18 cellular contexts compared by ENCODE assay signal in genomic region chr2:10150436-10150835, GRCh38. TPM values are rescaled to one million over a fixed set of nuclear protein-coding genes. Genes with fewer than 3 reads are reported as not detected.
DNase-seq lines count a peak whose midpoint lies in the region; ATAC-seq and TF ChIP-seq lines count a peak whose summit lies in the region.
"Had no signal": no experiment of that assay in that cellular context is flagged by ENCODE, and none has a peak within 500 bp of the region (broad histone marks: within the 10 kb centered on the region; RNA-seq: fewer than 3 reads in every experiment).

No MANE protein-coding gene starts in this region.

- H3K27ac ChIP-seq in transverse colon: peak overlapping the region in 3 of 4 donors; percentile 29 to 49 (median 38)
- H3K27ac ChIP-seq: RWPE1 had no signal

- no peak for DNase-seq in activated CD4-positive, alpha-beta T cell treated with anti-CD3 and anti-CD28 coated beads for 36 hours
- no peak for DNase-seq in activated CD4-positive, alpha-beta T cell treated with anti-CD3 and anti-CD28 coated beads for 4 hours
- DNase-seq in natural killer cell (no peak), transverse colon (no peak), osteocyte (ENCODE audit: extremely low spot score, unreplicated experiment) (no peak), NCI-H2196 (lab: John Stamatoyannopoulos, UW; ENCODE audit: unreplicated experiment) (no peak)
- DNase-seq in natural killer cell treated with Interleukin-12 subunit alpha and Interleukin-12 subunit beta and Interleukin-15 and Interleukin-18, amount 100 ng/mL, for 72 hours (ENCODE audit: low spot score): no peak
- no peak for DNase-seq in central memory CD8-positive, alpha-beta T cell (ENCODE audit: low spot score in 2 of 2)
- DNase-seq: 8988T, COR-L47, DMS 273 treated with DMSO at 0.1 percent for 48 hours, H9, NCI-H1436, NCI-H1930, NCI-H526, PC-3 had no signal

- H3K27me3 ChIP-seq in transverse colon: no peaks in the 10 kb centered on the region

- CTCF ChIA-PET in activated CD4-positive, alpha-beta T cell treated with anti-CD3 and anti-CD28 coated beads for 36 hours (lab: Charles Lee): no interaction called here

- no peaks in the 10 kb centered on the region for H3K9me3 Mint-ChIP-seq in activated CD4-positive, alpha-beta T cell treated with anti-CD3 and anti-CD28 coated beads for 36 hours (ENCODE audit: low read depth)
- H3K9me3 Mint-ChIP-seq in natural killer cell: no peaks in the 10 kb centered on the region
- no peaks in the 10 kb centered on the region for H3K9me3 Mint-ChIP-seq in natural killer cell treated with Interleukin-12 subunit alpha and Interleukin-12 subunit beta and Interleukin-15 and Interleukin-18, amount 100 ng/mL, for 72 hours
- no peaks in the 10 kb centered on the region for H3K9me3 Mint-ChIP-seq in central memory CD8-positive, alpha-beta T cell
- H3K9me3 Mint-ChIP-seq in osteocyte (ENCODE audit: unreplicated experiment): no peaks in the 10 kb centered on the region
- H3K9me3 Mint-ChIP-seq: H9 had no signal

- intact Hi-C loops in activated CD4-positive, alpha-beta T cell treated with anti-CD3 and anti-CD28 coated beads for 36 hours (cut with DNase I, micrococcal nuclease): no loop called here
- intact Hi-C loops in natural killer cell (cut with micrococcal nuclease) (no loop called here), transverse colon (cut with DNase I; ENCODE audit: low total_unique reads) (no loop called here)

- H3K9me3 ChIP-seq in transverse colon: no peaks in the 10 kb centered on the region

- no peaks in the 10 kb centered on the region for H3K4me1 ChIP-seq in transverse colon

- 52 to 61% methylated on average over 4 to 5 of the region's 5 CpGs for WGBS in transverse colon (ENCODE audit: low coverage in 1 of 2), 2 donors

- in situ Hi-C loops in transverse colon (cut with MboI; ENCODE audit: low pct_ligation_motif_present in 1 of 4, low pct_unique_long_range_greater_than_20kb in 1 of 4, low sequenced_read_pairs in 3 of 4): no loop called here

- no peak overlapping the region for H3K4me3 ChIP-seq in transverse colon

- peak overlapping the region; percentile 38 for H3K27ac Mint-ChIP-seq in activated CD4-positive, alpha-beta T cell treated with anti-CD3 and anti-CD28 coated beads for 36 hours
- H3K27ac Mint-ChIP-seq in natural killer cell: peak overlapping the region; percentile 27 to 65
- H3K27ac Mint-ChIP-seq in natural killer cell treated with Interleukin-12 subunit alpha and Interleukin-12 subunit beta and Interleukin-15 and Interleukin-18, amount 100 ng/mL, for 72 hours: peak overlapping the region in 1 of 2 donors; percentile 40
- H3K27ac Mint-ChIP-seq in central memory CD8-positive, alpha-beta T cell (ENCODE audit: low read depth): no peak overlapping the region
- H3K27ac Mint-ChIP-seq in osteocyte (ENCODE audit: unreplicated experiment): no peak overlapping the region
- H3K27ac Mint-ChIP-seq: H9 had no signal

- no peak for ATAC-seq in activated CD4-positive, alpha-beta T cell treated with anti-CD3 and anti-CD28 coated beads for 36 hours
- peak in 2 of 3 donors; percentile 44 to 78 for ATAC-seq in natural killer cell
- no peak for ATAC-seq in natural killer cell treated with Interleukin-12 subunit alpha and Interleukin-12 subunit beta and Interleukin-15 and Interleukin-18, amount 100 ng/mL, for 72 hours
- peak; percentile 40 for ATAC-seq in central memory CD8-positive, alpha-beta T cell (replicated peaks; ENCODE audit: extremely low read depth, poor library complexity, severe bottlenecking)
- ATAC-seq: PC-3 had no signal

- TF ChIP-seq EP300 in transverse colon (IDR thresholded peaks at IDR 0.05; ENCODE audit: low read depth): no peak

- H3K4me1 Mint-ChIP-seq in activated CD4-positive, alpha-beta T cell treated with anti-CD3 and anti-CD28 coated beads for 36 hours: peaks cover 9% of the 10 kb centered on the region
- H3K4me1 Mint-ChIP-seq in natural killer cell: peaks cover 8% of the 10 kb centered on the region in 2 donors
- H3K4me1 Mint-ChIP-seq in natural killer cell treated with Interleukin-12 subunit alpha and Interleukin-12 subunit beta and Interleukin-15 and Interleukin-18, amount 100 ng/mL, for 72 hours (ENCODE audit: low read depth in 2 of 2): peaks cover 9 to 10% of the 10 kb centered on the region in 2 donors
- H3K4me1 Mint-ChIP-seq in central memory CD8-positive, alpha-beta T cell: peaks cover 12% of the 10 kb centered on the region
- no peaks in the 10 kb centered on the region for H3K4me1 Mint-ChIP-seq in osteocyte (ENCODE audit: unreplicated experiment)
- H3K4me1 Mint-ChIP-seq: CD14-positive monocyte, H9 had no signal

- H3K36me3 ChIP-seq in transverse colon: no peaks in the 10 kb centered on the region

- no peak overlapping the region for H3K4me3 Mint-ChIP-seq in activated CD4-positive, alpha-beta T cell treated with anti-CD3 and anti-CD28 coated beads for 36 hours
- peak overlapping the region; percentile 52 for H3K4me3 Mint-ChIP-seq in natural killer cell
- no peak overlapping the region for H3K4me3 Mint-ChIP-seq in natural killer cell treated with Interleukin-12 subunit alpha and Interleukin-12 subunit beta and Interleukin-15 and Interleukin-18, amount 100 ng/mL, for 72 hours
- H3K4me3 Mint-ChIP-seq in central memory CD8-positive, alpha-beta T cell: no peak overlapping the region
- no peak overlapping the region for H3K4me3 Mint-ChIP-seq in osteocyte (ENCODE audit: unreplicated experiment)
- H3K4me3 Mint-ChIP-seq: CD14-positive monocyte, H9 had no signal

- no peaks in the 10 kb centered on the region for H3K27me3 Mint-ChIP-seq in activated CD4-positive, alpha-beta T cell treated with anti-CD3 and anti-CD28 coated beads for 36 hours
- no peaks in the 10 kb centered on the region for H3K27me3 Mint-ChIP-seq in natural killer cell (ENCODE audit: low read depth in 2 of 2)
- no peaks in the 10 kb centered on the region for H3K27me3 Mint-ChIP-seq in natural killer cell treated with Interleukin-12 subunit alpha and Interleukin-12 subunit beta and Interleukin-15 and Interleukin-18, amount 100 ng/mL, for 72 hours
- H3K27me3 Mint-ChIP-seq in central memory CD8-positive, alpha-beta T cell: no peaks in the 10 kb centered on the region
- H3K27me3 Mint-ChIP-seq in osteocyte (ENCODE audit: unreplicated experiment): no peaks in the 10 kb centered on the region

- no peak for TF ChIP-seq POLR2A in transverse colon (IDR thresholded peaks at IDR 0.05)

- TF ChIP-seq CTCF in natural killer cell (IDR thresholded peaks at IDR 0.05) (no peak), transverse colon (IDR thresholded peaks at IDR 0.05) (no peak), osteocyte (IDR thresholded peaks at IDR 0.05) (no peak)

- POLR2A ChIA-PET in activated CD4-positive, alpha-beta T cell treated with anti-CD3 and anti-CD28 coated beads for 36 hours (lab: Charles Lee): interaction anchor here (0.6 kb wide), 1 partner anchor 342 kb away, joined by 3 read pairs; no protein-coding TSS in a partner anchor

- peaks cover 44% of the 10 kb centered on the region for H3K36me3 Mint-ChIP-seq in activated CD4-positive, alpha-beta T cell treated with anti-CD3 and anti-CD28 coated beads for 36 hours (ENCODE audit: low read depth)
- H3K36me3 Mint-ChIP-seq in natural killer cell (no peaks in the 10 kb centered on the region), osteocyte (ENCODE audit: unreplicated experiment) (peaks cover 2% of the 10 kb centered on the region)
- peaks cover 10% of the 10 kb centered on the region for H3K36me3 Mint-ChIP-seq in natural killer cell treated with Interleukin-12 subunit alpha and Interleukin-12 subunit beta and Interleukin-15 and Interleukin-18, amount 100 ng/mL, for 72 hours
- peaks cover 2% of the 10 kb centered on the region for H3K36me3 Mint-ChIP-seq in central memory CD8-positive, alpha-beta T cell (ENCODE audit: insufficient read depth)

RNA-seq across cellular contexts. Expression of gene RRM2, which starts 27.9 kb away (rescaled TPM):
- total RNA-seq in activated CD4-positive, alpha-beta T cell treated with anti-CD3 and anti-CD28 coated beads for 36 hours: 100 to 1,000 TPM; 382 to 469 TPM
- 10 to 100 TPM; 16.1 to 22.1 (median 18.5) TPM for total RNA-seq in natural killer cell
- total RNA-seq in natural killer cell treated with Interleukin-12 subunit alpha and Interleukin-12 subunit beta and Interleukin-15 and Interleukin-18, amount 100 ng/mL, for 72 hours: 100 to 1,000 TPM; 375 to 624 TPM
- total RNA-seq in transverse colon: 10 to 100 TPM in 1 of 4 donors, 1 to 10 TPM in 2, not detected in 1; 4.0 to 12.9 (median 5.3) TPM
- 28.3 and 33.6 TPM in 2 replicates for total RNA-seq in osteocyte

Comparison
In these comparisons a context has a peak if more than half of its experiments do, and no peak if none do; other contexts are left out.
1. ATAC-seq: peak in natural killer cell (2 of 3) and central memory CD8-positive, alpha-beta T cell (single experiment); none in activated CD4-positive, alpha-beta T cell treated with anti-CD3 and anti-CD28 coated beads for 36 hours (single experiment) and natural killer cell treated with Interleukin-12 subunit alpha and Interleukin-12 subunit beta and Interleukin-15 and Interleukin-18, amount 100 ng/mL, for 72 hours (0 of 2).
2. RNA of gene RRM2, which starts 27.9 kb away (total RNA-seq): 375 to 624 TPM in natural killer cell treated with Interleukin-12 subunit alpha and Interleukin-12 subunit beta and Interleukin-15 and Interleukin-18, amount 100 ng/mL, for 72 hours and 382 to 469 TPM in activated CD4-positive, alpha-beta T cell treated with anti-CD3 and anti-CD28 coated beads for 36 hours; 28.3 to 33.6 TPM in osteocyte, 16.1 to 22.1 TPM in natural killer cell and 4.0 to 12.9 TPM in transverse colon; every median in the first group is over 10 times any median in the second.
3. H3K27ac Mint-ChIP-seq: peak in activated CD4-positive, alpha-beta T cell treated with anti-CD3 and anti-CD28 coated beads for 36 hours (single experiment) and natural killer cell (2 of 2); none in central memory CD8-positive, alpha-beta T cell (single experiment) and osteocyte (single experiment).